1 cellular context compared by ENCODE assay signal in genomic region chr16:64356267-64356666, GRCh38.
TF ChIP-seq lines count a peak whose summit lies in the region.

No MANE protein-coding gene starts in this region.

TF ChIP-seq in A549, 52 proteins besides CTCF, POLR2A, EP300 and RAD21:
- TF ChIP-seq MAFK (IDR thresholded peaks at IDR 0.05; ENCODE audit: partially characterized antibody): peak; percentile 70
- no peak for TF ChIP-seq ZSCAN20 (CRISPR knock-in tag; IDR thresholded peaks at IDR 0.05)
